Comparison of ENCODE assay signal across 36 cellular contexts in the genomic region with DNA sequence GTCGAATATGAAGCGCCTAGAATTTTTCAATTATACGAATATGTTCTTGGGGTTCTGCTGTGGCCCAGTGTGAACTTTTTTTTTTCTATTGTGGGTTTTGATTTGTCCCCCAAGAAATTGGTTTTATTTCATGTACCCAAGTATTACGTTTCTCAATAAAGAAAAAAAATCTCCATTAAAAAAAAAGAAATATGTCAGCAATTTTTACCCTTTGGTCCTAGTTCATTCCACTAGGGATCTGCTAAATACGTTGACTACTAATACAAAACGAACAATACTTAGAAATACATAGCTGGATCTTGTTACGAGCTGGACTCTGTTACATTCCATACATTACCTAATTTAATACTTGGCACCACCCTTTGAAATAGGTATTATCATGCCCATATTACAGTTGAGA.
DNase-seq lines count a peak whose midpoint lies in the region; ATAC-seq, FAIRE-seq and TF ChIP-seq lines count a peak whose summit lies in the region.
"Had no signal": no experiment of that assay in that cellular context is flagged by ENCODE, and none has a peak within 500 bp of the region (broad histone marks: within the 10 kb centered on the region; RNA-seq: fewer than 3 reads in every experiment).

No MANE protein-coding gene starts in this region.

- intact Hi-C loops in HepG2 (cut with micrococcal nuclease; ENCODE audit: unreplicated experiment), result no loop called here
- intact Hi-C loops in right lobe of liver (cut with DNase I), result no loop called here
- intact Hi-C loops in IMR-90 (cut with micrococcal nuclease), result no loop called here
- intact Hi-C loops in K562 (cut with micrococcal nuclease), result no loop called here

- TF ChIP-seq POLR2A in HepG2 (IDR thresholded peaks at IDR 0.05; ENCODE audit: insufficient read depth in 1 of 2, low read depth in 2 of 2, low read length in 2 of 2), result no peak
- no peak for TF ChIP-seq POLR2A in right lobe of liver (IDR thresholded peaks at IDR 0.05)
- no peak for TF ChIP-seq POLR2A in A549 (IDR thresholded peaks at IDR 0.05; ENCODE audit: low read length)
- TF ChIP-seq POLR2A in IMR-90 (IDR thresholded peaks at IDR 0.05; ENCODE audit: low read depth, low read length), result no peak
- TF ChIP-seq POLR2A in K562 (conservative IDR thresholded peaks at IDR 0.05), result no peak

- no peak overlapping the region for H2AFZ ChIP-seq in HepG2 (ENCODE audit: low read length)
- no peak overlapping the region for H2AFZ ChIP-seq in IMR-90 (replicated peaks; ENCODE audit: low read length, poor library complexity)
- H2AFZ ChIP-seq in K562 (ENCODE audit: low read depth, low read length), result no peak overlapping the region
- H2AFZ ChIP-seq in H9 (ENCODE audit: low read length), result no peak overlapping the region

- H3K27ac Mint-ChIP-seq in H9, result no peak overlapping the region
- H3K27ac Mint-ChIP-seq in activated CD8-positive, alpha-beta T cell treated with anti-CD3 and anti-CD28 coated beads, Interleukin-2, amount 10 ng/mL, durations not matched to agents 7 days and 5 days, result no peak overlapping the region
- H3K27ac Mint-ChIP-seq: B cell; CD4-positive, alpha-beta memory T cell; CD4-positive, alpha-beta T cell; CD4-positive, CD25-positive, alpha-beta regulatory T cell; CD8-positive, alpha-beta memory T cell; CD8-positive, alpha-beta T cell had no signal

- no peaks in the 10 kb centered on the region for H3K27me3 Mint-ChIP-seq in H9 (ENCODE audit: low read depth)
- H3K27me3 Mint-ChIP-seq in activated CD8-positive, alpha-beta T cell treated with anti-CD3 and anti-CD28 coated beads, Interleukin-2, amount 10 ng/mL, durations not matched to agents 7 days and 5 days (ENCODE audit: low read depth), result no peaks in the 10 kb centered on the region
- H3K27me3 Mint-ChIP-seq: B cell; CD4-positive, alpha-beta T cell had no signal

- H3K79me1 ChIP-seq in IMR-90 (ENCODE audit: low read depth in 1 of 2, low read length in 2 of 2), result no peaks in the 10 kb centered on the region
- H3K79me1 ChIP-seq in H9 (ENCODE audit: insufficient read depth, low read depth, low read length, poor library complexity, severe bottlenecking), result no peaks in the 10 kb centered on the region

- CTCF ChIA-PET in HepG2 (lab: Yijun Ruan, JAX; ENCODE audit: low intra/inter-chr PET ratio, low total read pairs) (no interaction called here), A549 (lab: Yijun Ruan, JAX) (no interaction called here), IMR-90 (lab: Yijun Ruan, JAX) (no interaction called here), K562 (lab: Yijun Ruan, JAX; ENCODE audit: low intra/inter-chr PET ratio) (interaction anchor here (0.7 kb wide), 1 partner anchor 1193 kb away, joined by 3 read pairs; no protein-coding TSS in a partner anchor)
- CTCF ChIA-PET in activated CD8-positive, alpha-beta T cell treated with anti-CD3 and anti-CD28 coated beads, Interleukin-2, amount 10 ng/mL, durations not matched to agents 7 days and 5 days (lab: Charles Lee), result interaction anchor here (0.7 to 1.3 kb wide), 2 partner anchors 329 to 410 kb away, joined by 3 read pairs; no protein-coding TSS in a partner anchor

- H3K79me2 ChIP-seq in HepG2 (ENCODE audit: insufficient read depth, low read length), result no peaks in the 10 kb centered on the region
- H3K79me2 ChIP-seq in K562 (ENCODE audit: control insufficient read depth, insufficient read depth, low read length), result no peaks in the 10 kb centered on the region
- H3K79me2 ChIP-seq in H9 (ENCODE audit: insufficient read depth, low read length), result no peaks in the 10 kb centered on the region

- H4K91ac ChIP-seq in IMR-90 (ENCODE audit: insufficient read depth, low read depth, low read length), result no peak overlapping the region
- no peak overlapping the region for H4K91ac ChIP-seq in H9 (ENCODE audit: insufficient read length, low read depth, low read length)

- TF ChIP-seq RAD21 in HepG2 (CRISPR knock-in tag; IDR thresholded peaks at IDR 0.05) (no peak), A549 (conservative IDR thresholded peaks at IDR 0.05 in 1 of 2, IDR thresholded peaks at IDR 0.05 in 1 of 2) (no peak), IMR-90 (IDR thresholded peaks at IDR 0.05; ENCODE audit: low read length) (no peak), K562 (CRISPR knock-in tag; conservative IDR thresholded peaks at IDR 0.05 in 1 of 2, IDR thresholded peaks at IDR 0.05 in 1 of 2) (no peak)

- H3K18ac ChIP-seq in IMR-90 (ENCODE audit: low read depth, low read length), result no peak overlapping the region
- no peak overlapping the region for H3K18ac ChIP-seq in H9 (ENCODE audit: insufficient read length, low read depth, low read length)

- H4K5ac ChIP-seq in IMR-90 (ENCODE audit: low read depth, low read length), result no peak overlapping the region
- no peak overlapping the region for H4K5ac ChIP-seq in H9 (ENCODE audit: insufficient read length, low read depth, low read length)

- H2AK5ac ChIP-seq in IMR-90 (ENCODE audit: low read depth, low read length), result no peak overlapping the region
- no peak overlapping the region for H2AK5ac ChIP-seq in H9 (ENCODE audit: insufficient read length, low read length)

- H2BK15ac ChIP-seq in IMR-90 (ENCODE audit: low read depth, low read length) (no peak overlapping the region), H9 (ENCODE audit: low read depth, low read length) (no peak overlapping the region)

- H3K4ac ChIP-seq in IMR-90 (ENCODE audit: low read depth, low read length), result no peak overlapping the region
- H3K4ac ChIP-seq in H9 (ENCODE audit: low read depth, low read length), result no peak overlapping the region

- dilution Hi-C loops in IMR-90 (cut with HindIII; ENCODE audit: low sequenced_read_pairs, unreplicated experiment), result no loop called here

- H3K23me2 ChIP-seq in H9 (ENCODE audit: insufficient read length, low read depth, low read length, poor library complexity, severe bottlenecking), result no peaks in the 10 kb centered on the region

- H3K4me1 ChIP-seq in HepG2 (ENCODE audit: insufficient read depth, low read length) (no peaks in the 10 kb centered on the region), right lobe of liver (no peaks in the 10 kb centered on the region), A549 (no peaks in the 10 kb centered on the region), IMR-90 (ENCODE audit: control insufficient read depth, insufficient read depth, low read length) (no peaks in the 10 kb centered on the region), K562 (replicated peaks in 1 of 2; ENCODE audit: control insufficient read depth in 2 of 2, insufficient read depth in 2 of 2, low read length in 2 of 2) (no peaks in the 10 kb centered on the region), H9 (ENCODE audit: insufficient read depth, low read length) (no peaks in the 10 kb centered on the region)
- H3K4me1 ChIP-seq: BE2C; BLaER1; BLaER1 treated with 17β-estradiol and CSF1 and Interleukin-3, amounts not matched to agents 10 nM and 100 nM; Caco-2 had no signal

- H3K9ac ChIP-seq in HepG2 (ENCODE audit: insufficient read depth, low read depth, low read length), result no peak overlapping the region
- H3K9ac ChIP-seq in IMR-90 (ENCODE audit: low read depth, low read length), result no peak overlapping the region
- H3K9ac ChIP-seq in K562 (ENCODE audit: insufficient read depth in 1 of 2, low read depth in 2 of 2, low read length in 2 of 2), result no peak overlapping the region
- H3K9ac ChIP-seq in H9 (ENCODE audit: extremely low read depth, insufficient read length, low read length), result no peak overlapping the region
- H3K9ac ChIP-seq: BLaER1; BLaER1 treated with 17β-estradiol and CSF1 and Interleukin-3, amounts not matched to agents 10 nM and 100 nM had no signal

- FAIRE-seq in HepG2 (lab: Jason Lieb, UNC) (no peak), A549 (lab: Jason Lieb, UNC) (no peak), K562 (lab: Jason Lieb, UNC) (no peak)
- FAIRE-seq: A204.1, D721Med had no signal

- H2AK9ac ChIP-seq in IMR-90 (replicated peaks; ENCODE audit: low read depth, low read length, poor library complexity), result no peak overlapping the region

- H3K36me3 ChIP-seq in HepG2 (replicated peaks in 1 of 2; ENCODE audit: control insufficient read depth in 1 of 2, insufficient read depth in 2 of 2, low read length in 2 of 2) (no peaks in the 10 kb centered on the region), right lobe of liver (no peaks in the 10 kb centered on the region), IMR-90 (ENCODE audit: control insufficient read depth, insufficient read depth, low read length) (no peaks in the 10 kb centered on the region), K562 (ENCODE audit: control insufficient read depth, insufficient read depth, low read length) (no peaks in the 10 kb centered on the region)
- H3K36me3 ChIP-seq: BE2C; BLaER1; BLaER1 treated with 17β-estradiol and CSF1 and Interleukin-3, amounts not matched to agents 10 nM and 100 nM had no signal

- H3K4me1 Mint-ChIP-seq in H9, result no peaks in the 10 kb centered on the region
- H3K4me1 Mint-ChIP-seq in activated CD8-positive, alpha-beta T cell treated with anti-CD3 and anti-CD28 coated beads, Interleukin-2, amount 10 ng/mL, durations not matched to agents 7 days and 5 days (ENCODE audit: low read depth), result no peaks in the 10 kb centered on the region
- H3K4me1 Mint-ChIP-seq: B cell; CD14-positive monocyte; CD4-positive, alpha-beta memory T cell; CD8-positive, alpha-beta memory T cell had no signal

- H4K8ac ChIP-seq in IMR-90 (ENCODE audit: low read depth in 2 of 2, low read length in 2 of 2), result no peak overlapping the region
- H4K8ac ChIP-seq in H9 (replicated peaks; ENCODE audit: insufficient read length, low read depth, low read length), result no peak overlapping the region

- no peak overlapping the region for H3T11ph ChIP-seq in H9 (ENCODE audit: low read length)

- no peaks in the 10 kb centered on the region for H3K9me1 ChIP-seq in IMR-90 (ENCODE audit: insufficient read depth, low read length)
- H3K9me1 ChIP-seq in K562 (ENCODE audit: control insufficient read depth, insufficient read depth, low read length), result no peaks in the 10 kb centered on the region

- DNase-seq in HepG2 (ENCODE audit: low spot score) (no peak), right lobe of liver (no peak), A549 (ENCODE audit: low read depth in 1 of 2, low spot score in 1 of 2) (no peak), IMR-90 (no peak), K562 (ENCODE audit: extremely low read depth in 1 of 4, low spot score in 3 of 4) (no peak), H9 (no peak)
- no peak for DNase-seq in activated CD8-positive, alpha-beta T cell treated with anti-CD3 and anti-CD28 coated beads, Interleukin-2, amount 10 ng/mL, durations not matched to agents 7 days and 5 days
- no peak for DNase-seq in stimulated activated CD4-positive, alpha-beta T cell treated with anti-CD3 and anti-CD28 coated beads, Interleukin-1b, Interleukin-23, amount 100 ng/mL, for 48 hours
- DNase-seq: 8988T; ACHN; AML-193; BE2C; C1 segment of cervical spinal cord; Caco-2; Calu3; CD4-positive, alpha-beta memory T cell; CD4-positive, alpha-beta T cell; CD4-positive, CD25-positive, alpha-beta regulatory T cell; CD8-positive, alpha-beta memory T cell; CD8-positive, alpha-beta T cell; COR-L47; DMS 273 treated with DMSO at 0.1 percent for 48 hours; DMS153; DMS53; DMS79; DMS79 treated with DMSO at 0.1 percent for 48 hours; DND-41; EL had no signal

- peaks cover 0 to 5% (median 0%) of the 10 kb centered on the region in 3 experiments; a peak in 2 of 7 replicates for H3K36me3 Mint-ChIP-seq in H9 (ENCODE audit: insufficient read depth in 1 of 3, low read depth in 3 of 3)
- H3K36me3 Mint-ChIP-seq in activated CD8-positive, alpha-beta T cell treated with anti-CD3 and anti-CD28 coated beads, Interleukin-2, amount 10 ng/mL, durations not matched to agents 7 days and 5 days (ENCODE audit: low read depth), result no peaks in the 10 kb centered on the region
- H3K36me3 Mint-ChIP-seq: CD14-positive monocyte; CD4-positive, alpha-beta memory T cell; CD4-positive, CD25-positive, alpha-beta regulatory T cell; CD8-positive, alpha-beta memory T cell; CD8-positive, alpha-beta T cell had no signal

- no peak overlapping the region for H3K23ac ChIP-seq in IMR-90 (ENCODE audit: low read depth, low read length)
- H3K23ac ChIP-seq in H9 (ENCODE audit: insufficient read length, low read depth, low read length), result no peak overlapping the region

- TF ChIP-seq EP300 in HepG2 (IDR thresholded peaks at IDR 0.05; ENCODE audit: low read depth in 2 of 2, low read length in 2 of 2) (no peak), HepG2 (CRISPR knock-in tag; IDR thresholded peaks at IDR 0.05; ENCODE audit: borderline replicate concordance) (no peak), A549 (IDR thresholded peaks at IDR 0.05) (no peak), K562 (IDR thresholded peaks at IDR 0.05; ENCODE audit: low read length) (no peak)

- H3K9me3 ChIP-seq in HepG2 (ENCODE audit: low read length) (no peaks in the 10 kb centered on the region), right lobe of liver (no peaks in the 10 kb centered on the region), A549 (no peaks in the 10 kb centered on the region), IMR-90 (ENCODE audit: control insufficient read depth, insufficient read depth, low read length) (no peaks in the 10 kb centered on the region), K562 (replicated peaks; ENCODE audit: control insufficient read depth, insufficient read depth, low read depth, low read length) (no peaks in the 10 kb centered on the region), H9 (ENCODE audit: control insufficient read depth, low read depth, low read length) (no peaks in the 10 kb centered on the region)
- H3K9me3 ChIP-seq: BE2C, BLaER1, Caco-2 had no signal

- peaks cover 5% of the 10 kb centered on the region in 2 experiments; a peak in 4 of 5 replicates for H3K9me3 Mint-ChIP-seq in H9
- no peaks in the 10 kb centered on the region for H3K9me3 Mint-ChIP-seq in activated CD8-positive, alpha-beta T cell treated with anti-CD3 and anti-CD28 coated beads, Interleukin-2, amount 10 ng/mL, durations not matched to agents 7 days and 5 days (ENCODE audit: insufficient read depth)

- H3K27ac ChIP-seq in HepG2 (ENCODE audit: extremely low read length, insufficient read depth, low read length), result no peak overlapping the region
- H3K27ac ChIP-seq in right lobe of liver, result no peak overlapping the region
- H3K27ac ChIP-seq in A549, result no peak overlapping the region
- no peak overlapping the region for H3K27ac ChIP-seq in IMR-90 (ENCODE audit: insufficient read depth, low read length)
- H3K27ac ChIP-seq in K562 (ENCODE audit: extremely low read depth, low read depth, low read length), result no peak overlapping the region
- H3K27ac ChIP-seq in H9 (ENCODE audit: insufficient read length, low read depth, low read length), result no peak overlapping the region
- H3K27ac ChIP-seq: 22Rv1; BLaER1; BLaER1 treated with 17β-estradiol and CSF1 and Interleukin-3, amounts not matched to agents 10 nM and 100 nM; C4-2B had no signal

- no peak overlapping the region for H3K56ac ChIP-seq in IMR-90 (ENCODE audit: extremely low read depth, insufficient read depth, low read length)
- H3K56ac ChIP-seq in H9 (ENCODE audit: insufficient read length, low read depth, low read length), result no peak overlapping the region

- H3K4me3 ChIP-seq in HepG2 (replicated peaks in 1 of 3; ENCODE audit: insufficient read depth in 1 of 3, low read depth in 2 of 3, low read length in 3 of 3) (no peak overlapping the region), right lobe of liver (no peak overlapping the region), A549 (no peak overlapping the region), IMR-90 (ENCODE audit: insufficient read depth, low read depth, low read length) (no peak overlapping the region), K562 (no peak overlapping the region)
- H3K4me3 ChIP-seq: BLaER1; BLaER1 treated with 17β-estradiol and CSF1 and Interleukin-3, amounts not matched to agents 10 nM and 100 nM had no signal

- H3K14ac ChIP-seq in IMR-90 (replicated peaks; ENCODE audit: low read depth, low read length) (no peak overlapping the region), H9 (ENCODE audit: insufficient read depth, low read length) (no peak overlapping the region)

- TF ChIP-seq CTCF in HepG2 (CRISPR knock-in tag; IDR thresholded peaks at IDR 0.05) (no peak), right lobe of liver (IDR thresholded peaks at IDR 0.05) (no peak), A549 (IDR thresholded peaks at IDR 0.05) (no peak), IMR-90 (conservative IDR thresholded peaks at IDR 0.05; ENCODE audit: low read depth, low read length) (no peak), K562 (IDR thresholded peaks at IDR 0.05 in 2 of 3, conservative IDR thresholded peaks at IDR 0.05 in 1 of 3; ENCODE audit: insufficient read depth in 2 of 3, low read depth in 1 of 3, low read length in 3 of 3) (no peak), H9 (conservative IDR thresholded peaks at IDR 0.05) (no peak)

- H3K4me2 ChIP-seq in HepG2 (ENCODE audit: low read depth, low read length) (no peak overlapping the region), A549 (no peak overlapping the region), IMR-90 (ENCODE audit: low read depth, low read length) (no peak overlapping the region), K562 (ENCODE audit: insufficient read depth, low read length) (no peak overlapping the region), H9 (ENCODE audit: insufficient read depth, insufficient read length, low read length) (no peak overlapping the region)
- H3K4me2 ChIP-seq: BLaER1; BLaER1 treated with 17β-estradiol and CSF1 and Interleukin-3, amounts not matched to agents 10 nM and 100 nM had no signal

- in situ Hi-C loops in HepG2 (cut with HindIII; ENCODE audit: extremely low pct_ligation_motif_present, low pct_unique_long_range_greater_than_20kb) (loop anchor here (25.0 kb wide), 1 partner anchor 400 kb away; no protein-coding TSS in a partner anchor), IMR-90 (cut with MboI; ENCODE audit: low sequenced_read_pairs) (loop anchor here (25.0 kb wide), 1 partner anchor 400 kb away; no protein-coding TSS in a partner anchor), K562 (cut with MboI) (no loop called here)

- no peak for ATAC-seq in HepG2
- ATAC-seq in right lobe of liver, result no peak
- no peak for ATAC-seq in A549
- ATAC-seq in IMR-90 (ENCODE audit: low read depth), result no peak
- no peak for ATAC-seq in K562
- no peak for ATAC-seq in activated CD8-positive, alpha-beta T cell treated with anti-CD3 and anti-CD28 coated beads, Interleukin-2, amount 10 ng/mL, durations not matched to agents 7 days and 5 days
- ATAC-seq: CD8-positive, alpha-beta T cell had no signal

- H2BK12ac ChIP-seq in H9 (ENCODE audit: insufficient read length, low read depth, low read length), result no peak overlapping the region

- no TSS peak for BruUV-seq in HepG2 (replicated peaks; lab: Mats Ljungman, UMichigan)
- no TSS peak for BruUV-seq in IMR-90 (replicated peaks; lab: Mats Ljungman, UMichigan)
- BruUV-seq in K562 (replicated peaks; lab: Mats Ljungman, UMichigan), result no TSS peak

- H4K20me1 ChIP-seq in HepG2 (ENCODE audit: insufficient read depth, low read length) (no peaks in the 10 kb centered on the region), IMR-90 (ENCODE audit: insufficient read depth, low read length) (no peaks in the 10 kb centered on the region), K562 (replicated peaks; ENCODE audit: control insufficient read depth, insufficient read depth, low read length) (no peaks in the 10 kb centered on the region), H9 (ENCODE audit: control insufficient read depth, insufficient read depth, insufficient read length) (no peaks in the 10 kb centered on the region)
- H4K20me1 ChIP-seq: BLaER1; BLaER1 treated with 17β-estradiol and CSF1 and Interleukin-3, amounts not matched to agents 10 nM and 100 nM had no signal

- no peak overlapping the region for H3K4me3 Mint-ChIP-seq in H9
- no peak overlapping the region for H3K4me3 Mint-ChIP-seq in activated CD8-positive, alpha-beta T cell treated with anti-CD3 and anti-CD28 coated beads, Interleukin-2, amount 10 ng/mL, durations not matched to agents 7 days and 5 days
- H3K4me3 Mint-ChIP-seq: B cell; CD14-positive monocyte; CD4-positive, alpha-beta memory T cell; CD4-positive, alpha-beta T cell; CD4-positive, CD25-positive, alpha-beta regulatory T cell; CD8-positive, alpha-beta memory T cell; CD8-positive, alpha-beta T cell had no signal

- no peaks in the 10 kb centered on the region for H3K27me3 ChIP-seq in HepG2 (ENCODE audit: control insufficient read depth in 1 of 2, insufficient read depth in 2 of 2, low read length in 2 of 2)
- H3K27me3 ChIP-seq in right lobe of liver, result no peaks in the 10 kb centered on the region
- no peaks in the 10 kb centered on the region for H3K27me3 ChIP-seq in IMR-90 (ENCODE audit: control insufficient read depth, insufficient read depth, low read length)
- no peaks in the 10 kb centered on the region for H3K27me3 ChIP-seq in K562 (ENCODE audit: control insufficient read depth in 2 of 2, insufficient read depth in 2 of 2, low read length in 2 of 2)
- no peaks in the 10 kb centered on the region for H3K27me3 ChIP-seq in H9 (ENCODE audit: insufficient read depth, low read length)
- H3K27me3 ChIP-seq: BE2C; BLaER1; BLaER1 treated with 17β-estradiol and CSF1 and Interleukin-3, amounts not matched to agents 10 nM and 100 nM had no signal

- WGBS in HepG2 (ENCODE audit: low lambda C conversion rate), result 38% methylated on average over 7 of the region's 7 CpGs
- WGBS in right lobe of liver (ENCODE audit: insufficient coverage, low coverage, low lambda C conversion rate, missing lambda C conversion rate), result 77% methylated on average over 7 of the region's 7 CpGs
- WGBS in A549 (ENCODE audit: missing lambda C conversion rate), result 45% methylated on average over 7 of the region's 7 CpGs
- WGBS in IMR-90 (ENCODE audit: extremely low coverage in 2 of 2, insufficient read length in 1 of 2), 2 experiments, result 80% methylated on average over 1 of the region's 7 CpGs; no CpG with 5 or more reads in 1 of the 2 experiments
- 0% methylated on average over 7 of the region's 7 CpGs for WGBS in K562 (ENCODE audit: insufficient coverage, low coverage, missing lambda C conversion rate)
- WGBS in H9 (ENCODE audit: extremely low coverage, insufficient read length, low lambda C conversion rate), result no CpG with 5 or more reads among the region's 7 CpGs

- POLR2A ChIA-PET in HepG2 (lab: Yijun Ruan, JAX) (no interaction called here), A549 (lab: Yijun Ruan, JAX) (no interaction called here), IMR-90 (lab: Charles Lee; ENCODE audit: unreplicated experiment) (no interaction called here), K562 (lab: Yijun Ruan, JAX) (no interaction called here)
- POLR2A ChIA-PET in activated CD8-positive, alpha-beta T cell treated with anti-CD3 and anti-CD28 coated beads, Interleukin-2, amount 10 ng/mL, durations not matched to agents 7 days and 5 days (lab: Charles Lee), result interaction anchor here (0.6 kb wide), 1 partner anchor 215 kb away, joined by 3 read pairs; no protein-coding TSS in a partner anchor

- H2BK120ac ChIP-seq in IMR-90 (ENCODE audit: low read depth, low read length) (no peak overlapping the region), H9 (ENCODE audit: low read depth, low read length, poor library complexity, severe bottlenecking) (no peak overlapping the region)

- H2BK20ac ChIP-seq in IMR-90 (ENCODE audit: low read depth, low read length), result no peak overlapping the region
- H2BK20ac ChIP-seq in H9 (ENCODE audit: low read depth, low read length, poor library complexity, severe bottlenecking), result no peak overlapping the region

- no peak overlapping the region for H2BK5ac ChIP-seq in IMR-90 (ENCODE audit: low read depth, low read length, poor library complexity, severe bottlenecking)
- H2BK5ac ChIP-seq in H9 (ENCODE audit: insufficient read length, low read length), result no peak overlapping the region

Comparison
In these comparisons a context has a peak if more than half of its experiments do, and no peak if none do; other contexts are left out.
1. CTCF ChIA-PET loops: an anchor here in K562 (0.7 kb wide) and activated CD8-positive, alpha-beta T cell treated with anti-CD3 and anti-CD28 coated beads, Interleukin-2, amount 10 ng/mL, durations not matched to agents 7 days and 5 days (0.7 to 1.3 kb wide); none called in HepG2, A549 and IMR-90.